ENCODE assay signal across 1 cellular context in the genomic region with DNA sequence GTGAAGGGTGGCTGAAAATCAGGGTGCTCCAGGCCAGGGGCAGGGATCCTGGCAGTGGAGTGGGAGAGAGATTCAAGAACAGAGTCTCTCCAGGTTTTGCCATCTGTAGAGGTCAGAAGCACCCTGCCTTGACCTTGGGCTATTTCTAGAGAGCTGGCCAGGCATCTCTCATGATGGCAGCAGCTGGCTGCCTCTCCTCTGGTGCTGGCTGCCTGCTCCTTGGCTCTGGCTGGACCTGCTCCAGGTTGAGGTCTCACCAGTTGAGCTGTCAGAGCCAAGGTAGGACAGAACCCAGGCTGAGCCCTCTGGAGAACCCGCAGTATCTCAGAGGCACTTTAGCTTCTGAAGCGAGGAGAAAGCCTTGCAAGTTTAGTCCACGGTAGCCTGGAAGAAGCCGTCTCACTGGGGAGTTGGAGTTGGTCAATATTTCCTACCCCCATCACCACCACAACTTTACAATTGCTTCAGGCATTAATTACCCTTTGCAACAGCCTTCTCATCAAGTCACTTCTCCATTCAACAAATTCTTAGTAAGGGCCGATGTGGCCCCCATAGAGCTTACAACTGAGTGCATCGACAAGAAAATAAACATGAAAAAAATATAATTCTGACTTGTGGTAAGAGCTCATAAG.
TF ChIP-seq lines count a peak whose summit lies in the region.

No MANE protein-coding gene starts in this region.

TF ChIP-seq in IMR-90, 13 proteins besides CTCF, POLR2A, EP300 and RAD21 (continued from another document):
- no peak for TF ChIP-seq CHD1 (IDR thresholded peaks at IDR 0.05; ENCODE audit: low read depth, low read length)
- no peak for TF ChIP-seq RCOR1 (IDR thresholded peaks at IDR 0.05; ENCODE audit: insufficient replicate concordance, low read length)
- no peak for TF ChIP-seq FOS (IDR thresholded peaks at IDR 0.05; ENCODE audit: low read depth, low read length)
- no peak for TF ChIP-seq RFX5 (IDR thresholded peaks at IDR 0.05; ENCODE audit: low read depth, low read length)
- no peak for TF ChIP-seq NFE2L2 (IDR thresholded peaks at IDR 0.05; ENCODE audit: low read depth, low read length)
- no peak for TF ChIP-seq MAFK (IDR thresholded peaks at IDR 0.05; ENCODE audit: low read depth, low read length)
- TF ChIP-seq SMC3 (IDR thresholded peaks at IDR 0.05; ENCODE audit: low read depth, low read length), result no peak
- no peak for TF ChIP-seq MXI1 (IDR thresholded peaks at IDR 0.05; ENCODE audit: borderline replicate concordance, low read depth, low read length)
- no peak for TF ChIP-seq BHLHE40 (IDR thresholded peaks at IDR 0.05; ENCODE audit: low read depth, low read length)
- TF ChIP-seq, protein P1, sequence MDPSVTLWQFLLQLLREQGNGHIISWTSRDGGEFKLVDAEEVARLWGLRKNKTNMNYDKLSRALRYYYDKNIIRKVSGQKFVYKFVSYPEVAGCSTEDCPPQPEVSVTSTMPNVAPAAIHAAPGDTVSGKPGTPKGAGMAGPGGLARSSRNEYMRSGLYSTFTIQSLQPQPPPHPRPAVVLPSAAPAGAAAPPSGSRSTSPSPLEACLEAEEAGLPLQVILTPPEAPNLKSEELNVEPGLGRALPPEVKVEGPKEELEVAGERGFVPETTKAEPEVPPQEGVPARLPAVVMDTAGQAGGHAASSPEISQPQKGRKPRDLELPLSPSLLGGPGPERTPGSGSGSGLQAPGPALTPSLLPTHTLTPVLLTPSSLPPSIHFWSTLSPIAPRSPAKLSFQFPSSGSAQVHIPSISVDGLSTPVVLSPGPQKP (IDR thresholded peaks at IDR 0.05; ENCODE audit: borderline replicate concordance, low read depth, low read length), result no peak
- TF ChIP-seq CEBPB (IDR thresholded peaks at IDR 0.05; ENCODE audit: low read depth, low read length), result no peak
- TF ChIP-seq MAZ (IDR thresholded peaks at IDR 0.05; ENCODE audit: borderline replicate concordance, low read depth, low read length), result no peak
